In the genomic region with DNA sequence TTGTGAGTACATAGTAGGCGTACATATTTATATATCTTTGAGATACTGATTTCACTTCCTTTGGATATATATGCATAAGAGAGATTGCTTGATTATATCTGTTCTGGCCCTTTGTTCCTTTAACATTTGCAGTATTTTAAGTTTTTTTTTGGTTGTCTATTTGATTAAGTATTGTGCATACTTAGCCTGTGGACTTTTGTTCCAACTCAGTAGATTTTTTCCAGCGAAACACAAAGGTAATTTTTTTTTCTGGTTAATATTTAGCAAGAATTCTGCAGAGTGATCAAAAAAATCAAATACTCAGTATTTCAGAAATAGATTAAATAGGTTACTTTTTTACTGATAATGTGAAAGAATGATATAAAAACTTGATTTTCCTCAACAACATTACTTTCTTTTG, we compare ENCODE assay signal across 18 cellular contexts. TPM values are rescaled to one million over a fixed set of nuclear protein-coding genes. Genes with fewer than 3 reads are reported as not detected.
DNase-seq lines count a peak whose midpoint lies in the region; ATAC-seq and TF ChIP-seq lines count a peak whose summit lies in the region.
"Had no signal": no experiment of that assay in that cellular context is flagged by ENCODE, and none has a peak within 500 bp of the region (broad histone marks: within the 10 kb centered on the region; RNA-seq: fewer than 3 reads in every experiment).

A gene with protein sequence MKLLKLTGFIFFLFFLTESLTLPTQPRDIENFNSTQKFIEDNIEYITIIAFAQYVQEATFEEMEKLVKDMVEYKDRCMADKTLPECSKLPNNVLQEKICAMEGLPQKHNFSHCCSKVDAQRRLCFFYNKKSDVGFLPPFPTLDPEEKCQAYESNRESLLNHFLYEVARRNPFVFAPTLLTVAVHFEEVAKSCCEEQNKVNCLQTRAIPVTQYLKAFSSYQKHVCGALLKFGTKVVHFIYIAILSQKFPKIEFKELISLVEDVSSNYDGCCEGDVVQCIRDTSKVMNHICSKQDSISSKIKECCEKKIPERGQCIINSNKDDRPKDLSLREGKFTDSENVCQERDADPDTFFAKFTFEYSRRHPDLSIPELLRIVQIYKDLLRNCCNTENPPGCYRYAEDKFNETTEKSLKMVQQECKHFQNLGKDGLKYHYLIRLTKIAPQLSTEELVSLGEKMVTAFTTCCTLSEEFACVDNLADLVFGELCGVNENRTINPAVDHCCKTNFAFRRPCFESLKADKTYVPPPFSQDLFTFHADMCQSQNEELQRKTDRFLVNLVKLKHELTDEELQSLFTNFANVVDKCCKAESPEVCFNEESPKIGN (plus strand): TSS at position 390 of the 400 bp plus-strand sequence. CDS start 31 bp downstream, outside the sequence.

- H3K27me3 Mint-ChIP-seq in nephron (ENCODE audit: low read depth), result peaks cover 3% of the 10 kb centered on the region
- H3K27me3 Mint-ChIP-seq in CD14-positive monocyte (ENCODE audit: low read depth in 3 of 3), result no peaks in the 10 kb centered on the region

- DNase-seq in DMS53 (lab: John Stamatoyannopoulos, UW) (peak; percentile 12), DMS53 treated with DMSO at 0.1 percent for 48 hours (lab: John Stamatoyannopoulos, UW; ENCODE audit: unreplicated experiment) (no peak), kidney glomerular epithelial cell (lab: John Stamatoyannopoulos, UW) (peak; percentile 21), mammary epithelial cell (no peak), CD14-positive monocyte (ENCODE audit: low spot score) (no peak), brain microvascular endothelial cell (no peak)
- DNase-seq: ACHN; CD4-positive, alpha-beta memory T cell; DND-41; GDM1; GM23248; IMR-90; KBM-7 had no signal

- H3K27me3 ChIP-seq in mammary epithelial cell (ENCODE audit: insufficient read depth, low read length) (no peaks in the 10 kb centered on the region), brain microvascular endothelial cell (replicated peaks) (no peaks in the 10 kb centered on the region)
- H3K27me3 ChIP-seq: BLaER1 treated with 17β-estradiol and CSF1 and Interleukin-3, amounts not matched to agents 10 nM and 100 nM had no signal

- dilution Hi-C loops in mammary epithelial cell (cut with HindIII; ENCODE audit: low sequenced_read_pairs), result no loop called here

- H3K4me3 Mint-ChIP-seq in nephron, result no peak within 1 kb of the TSS
- no peak within 1 kb of the TSS for H3K4me3 Mint-ChIP-seq in CD14-positive monocyte
- H3K4me3 Mint-ChIP-seq: CD4-positive, alpha-beta memory T cell had no signal

- BruUV-seq in mammary epithelial cell (replicated peaks; lab: Mats Ljungman, UMichigan), result no TSS peak

- no peak for ATAC-seq in GM19397 (IDR thresholded peaks at IDR 0.05; ENCODE audit: unreplicated experiment)
- ATAC-seq: HCT116 had no signal

- H3K9me3 Mint-ChIP-seq in nephron, result no peaks in the 10 kb centered on the region
- peaks cover 0 to 10% (median 5%) of the 10 kb centered on the region in 7 donors for H3K9me3 Mint-ChIP-seq in CD14-positive monocyte

- no peak within 1 kb of the TSS for H2AFZ ChIP-seq in mammary epithelial cell (ENCODE audit: low read depth, low read length)
- H2AFZ ChIP-seq: GM23248 had no signal

- H3K9me3 ChIP-seq in mammary epithelial cell (replicated peaks; ENCODE audit: insufficient read depth, low read length), result no peaks in the 10 kb centered on the region

- H3K4me1 ChIP-seq in mammary epithelial cell (ENCODE audit: insufficient read depth, low read length), result no peaks in the 10 kb centered on the region
- H3K4me1 ChIP-seq: BLaER1 treated with 17β-estradiol and CSF1 and Interleukin-3, amounts not matched to agents 10 nM and 100 nM had no signal

- no peak within 1 kb of the TSS for H3K9ac ChIP-seq in mammary epithelial cell (ENCODE audit: insufficient read depth, low read length)
- H3K9ac ChIP-seq: BLaER1 treated with 17β-estradiol and CSF1 and Interleukin-3, amounts not matched to agents 10 nM and 100 nM; GM23248 had no signal

- intact Hi-C loops in mammary epithelial cell (cut with micrococcal nuclease), result no loop called here
- intact Hi-C loops in CD14-positive monocyte (cut with micrococcal nuclease), result no loop called here

- H3K36me3 ChIP-seq in mammary epithelial cell (ENCODE audit: insufficient read depth, low read length), result no peaks in the 10 kb centered on the region
- no peaks in the 10 kb centered on the region for H3K36me3 ChIP-seq in brain microvascular endothelial cell (replicated peaks)
- H3K36me3 ChIP-seq: BLaER1 treated with 17β-estradiol and CSF1 and Interleukin-3, amounts not matched to agents 10 nM and 100 nM had no signal

- H3K27ac Mint-ChIP-seq in nephron, result peak within 1 kb of the TSS; percentile 24 to 83 (median 59)
- no peak within 1 kb of the TSS for H3K27ac Mint-ChIP-seq in CD14-positive monocyte
- H3K27ac Mint-ChIP-seq: CD4-positive, alpha-beta memory T cell had no signal

- no peak within 1 kb of the TSS for H3K4me3 ChIP-seq in mammary epithelial cell (replicated peaks in 1 of 3; ENCODE audit: insufficient read depth in 1 of 3, low read depth in 2 of 3, low read length in 3 of 3)
- H3K4me3 ChIP-seq in brain microvascular endothelial cell (ENCODE audit: low read depth, low read length), result no peak within 1 kb of the TSS
- H3K4me3 ChIP-seq: BLaER1 treated with 17β-estradiol and CSF1 and Interleukin-3, amounts not matched to agents 10 nM and 100 nM; GM23248 had no signal

- WGBS in mammary epithelial cell (ENCODE audit: low coverage, missing lambda C conversion rate), result 50% methylated on average over 2 of the region's 2 CpGs

- no peak within 1 kb of the TSS for H3K4me2 ChIP-seq in mammary epithelial cell (ENCODE audit: insufficient read depth, low read depth, low read length)
- H3K4me2 ChIP-seq: BLaER1 treated with 17β-estradiol and CSF1 and Interleukin-3, amounts not matched to agents 10 nM and 100 nM had no signal

- H3K27ac ChIP-seq in mammary epithelial cell (ENCODE audit: insufficient read depth, low read depth, low read length), result no peak within 1 kb of the TSS
- no peak within 1 kb of the TSS for H3K27ac ChIP-seq in brain microvascular endothelial cell
- H3K27ac ChIP-seq: 22Rv1; BLaER1 treated with 17β-estradiol and CSF1 and Interleukin-3, amounts not matched to agents 10 nM and 100 nM; GM23248 had no signal

- H3K4me1 Mint-ChIP-seq in nephron (no peaks in the 10 kb centered on the region), CD14-positive monocyte (no peaks in the 10 kb centered on the region)
- H3K4me1 Mint-ChIP-seq: CD4-positive, alpha-beta memory T cell had no signal

- H3K36me3 Mint-ChIP-seq in nephron (ENCODE audit: low read depth) (no peaks in the 10 kb centered on the region), CD14-positive monocyte (no peaks in the 10 kb centered on the region)
- H3K36me3 Mint-ChIP-seq: CD4-positive, alpha-beta memory T cell had no signal

- CTCF ChIA-PET in mammary epithelial cell (lab: Charles Lee; ENCODE audit: low non-redundant PET), result no interaction called here

- in situ Hi-C loops in mammary epithelial cell (cut with MboI; ENCODE audit: low sequenced_read_pairs in 2 of 2) (no loop called here), brain microvascular endothelial cell (cut with HindIII; ENCODE audit: low pct_ligation_motif_present, low sequenced_read_pairs) (no loop called here)

- no peak for TF ChIP-seq CTCF in nephron (IDR thresholded peaks at IDR 0.05; ENCODE audit: unreplicated experiment in 3 of 3)
- no peak for TF ChIP-seq CTCF in mammary epithelial cell (conservative IDR thresholded peaks at IDR 0.05 in 1 of 2, IDR thresholded peaks at IDR 0.05 in 1 of 2; ENCODE audit: extremely low read depth in 1 of 2, insufficient read depth in 1 of 2, low read depth in 1 of 2, low read length in 2 of 2)
- no peak for TF ChIP-seq CTCF in CD14-positive monocyte (IDR thresholded peaks at IDR 0.05)
- TF ChIP-seq CTCF in brain microvascular endothelial cell (IDR thresholded peaks at IDR 0.05; ENCODE audit: low read depth, low read length, missing control alignments), result no peak

- H3K79me2 ChIP-seq in mammary epithelial cell (ENCODE audit: insufficient read depth, low read length), result no peaks in the 10 kb centered on the region

- no peaks in the 10 kb centered on the region for H4K20me1 ChIP-seq in mammary epithelial cell (ENCODE audit: insufficient read depth, low read length)
- H4K20me1 ChIP-seq: BLaER1 treated with 17β-estradiol and CSF1 and Interleukin-3, amounts not matched to agents 10 nM and 100 nM had no signal

RNA-seq across cellular contexts. Expression of the gene that starts here (rescaled TPM):
- not detected for total RNA-seq in mammary epithelial cell
- polyA plus RNA-seq in mammary epithelial cell (not detected), CD14-positive monocyte (not detected)
- polyA minus RNA-seq in mammary epithelial cell, result not detected
- total RNA-seq: CD4-positive, alpha-beta memory T cell; GM23248; IMR-90 had no signal
- polyA plus RNA-seq: CD4-positive, alpha-beta memory T cell; GM23248; IMR-90 had no signal

Comparison
In these comparisons a context has a peak if more than half of its experiments do, and no peak if none do; other contexts are left out.
1. DNase-seq: peak in DMS53 (single experiment) and kidney glomerular epithelial cell (single experiment); none in DMS53 treated with DMSO at 0.1 percent for 48 hours (single experiment), mammary epithelial cell (single experiment), CD14-positive monocyte (single experiment) and brain microvascular endothelial cell (single experiment).
2. H3K27ac Mint-ChIP-seq: peak in nephron (3 of 3); none in CD14-positive monocyte (0 of 7).